In the genomic region with DNA sequence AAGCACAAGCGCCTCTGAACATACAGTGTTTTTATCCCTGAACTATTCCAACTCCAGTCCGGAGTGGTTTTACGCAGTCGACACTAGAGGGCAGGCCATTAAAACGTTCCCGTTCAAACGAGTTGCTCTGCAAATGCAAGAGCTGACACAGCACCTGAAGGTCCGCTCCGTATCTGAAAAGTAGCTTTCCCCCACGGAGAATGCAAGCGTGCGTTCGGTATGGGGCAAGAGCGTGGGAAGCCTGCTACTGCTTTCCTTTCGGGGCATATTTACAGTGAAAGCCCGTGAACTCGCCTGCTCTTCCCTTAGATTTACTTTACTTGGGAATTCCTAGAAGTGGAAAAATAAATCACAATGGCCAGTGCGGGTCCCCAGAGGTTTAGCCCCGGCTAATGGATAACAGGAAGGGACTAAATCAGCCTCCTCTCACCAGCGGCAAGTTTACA, we compare ENCODE assay signal across 1 cellular context.
TF ChIP-seq lines count a peak whose summit lies in the region.

No MANE protein-coding gene starts in this region.

TF ChIP-seq in HepG2, 621 proteins besides CTCF, POLR2A, EP300 and RAD21 (continued from another document and continues in another):
- TF ChIP-seq, protein P1, sequence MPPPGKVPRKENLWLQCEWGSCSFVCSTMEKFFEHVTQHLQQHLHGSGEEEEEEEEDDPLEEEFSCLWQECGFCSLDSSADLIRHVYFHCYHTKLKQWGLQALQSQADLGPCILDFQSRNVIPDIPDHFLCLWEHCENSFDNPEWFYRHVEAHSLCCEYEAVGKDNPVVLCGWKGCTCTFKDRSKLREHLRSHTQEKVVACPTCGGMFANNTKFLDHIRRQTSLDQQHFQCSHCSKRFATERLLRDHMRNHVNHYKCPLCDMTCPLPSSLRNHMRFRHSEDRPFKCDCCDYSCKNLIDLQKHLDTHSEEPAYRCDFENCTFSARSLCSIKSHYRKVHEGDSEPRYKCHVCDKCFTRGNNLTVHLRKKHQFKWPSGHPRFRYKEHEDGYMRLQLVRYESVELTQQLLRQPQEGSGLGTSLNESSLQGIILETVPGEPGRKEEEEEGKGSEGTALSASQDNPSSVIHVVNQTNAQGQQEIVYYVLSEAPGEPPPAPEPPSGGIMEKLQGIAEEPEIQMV (CRISPR knock-in tag; IDR thresholded peaks at IDR 0.05; ENCODE audit: low read depth), result 0 out of 2 replicates have a peak, but pooled peaks have one; percentile 78
- TF ChIP-seq ZSCAN20 (CRISPR knock-in tag; IDR thresholded peaks at IDR 0.05; ENCODE audit: borderline replicate concordance) (no peak), ZNF3 (CRISPR knock-in tag; IDR thresholded peaks at IDR 0.05) (peak; percentile 53; the same call in 1 of the 2 replicates), SAFB2 (CRISPR knock-in tag; IDR thresholded peaks at IDR 0.05; ENCODE audit: borderline replicate concordance, low read depth) (no peak), POGZ (CRISPR knock-in tag; IDR thresholded peaks at IDR 0.05) (0 out of 2 replicates have a peak, but pooled peaks have one; percentile 24), ZNF12 (CRISPR knock-in tag; IDR thresholded peaks at IDR 0.05) (no peak), SMC3 (IDR thresholded peaks at IDR 0.05; ENCODE audit: low read length) (peak; percentile 84), ZNF382 (CRISPR knock-in tag; IDR thresholded peaks at IDR 0.05; ENCODE audit: borderline replicate concordance) (no peak), ZNF501 (CRISPR knock-in tag; IDR thresholded peaks at IDR 0.05) (peak; percentile 72), CHD4 (IDR thresholded peaks at IDR 0.05; ENCODE audit: borderline replicate concordance, low read length) (no peak), ZNF549 (CRISPR knock-in tag; IDR thresholded peaks at IDR 0.05) (no peak), SIN3A (IDR thresholded peaks at IDR 0.05; ENCODE audit: borderline replicate concordance, low read depth, low read length) (no peak), PHF8 (CRISPR knock-in tag; IDR thresholded peaks at IDR 0.05) (no peak), ZNF101 (CRISPR knock-in tag; IDR thresholded peaks at IDR 0.05; ENCODE audit: borderline replicate concordance, low read depth) (no peak), SUZ12 (IDR thresholded peaks at IDR 0.05; ENCODE audit: low read depth, low read length) (no peak), MTA1 (CRISPR knock-in tag; IDR thresholded peaks at IDR 0.05; ENCODE audit: borderline replicate concordance) (no peak), ZNF747 (CRISPR knock-in tag; IDR thresholded peaks at IDR 0.05; ENCODE audit: borderline replicate concordance) (no peak), ZNF333 (CRISPR knock-in tag; IDR thresholded peaks at IDR 0.05; ENCODE audit: borderline replicate concordance) (no peak), ARNTL (CRISPR knock-in tag; IDR thresholded peaks at IDR 0.05) (no peak), RBM22 (optimal IDR thresholded peaks at IDR 0.05; ENCODE audit: low read length) (no peak), SALL1 (CRISPR knock-in tag; IDR thresholded peaks at IDR 0.05) (peak; percentile 43; the same call in 1 of the 2 replicates), CBFB (CRISPR knock-in tag; IDR thresholded peaks at IDR 0.05) (no peak), MAFK (conservative IDR thresholded peaks at IDR 0.05 in 1 of 2, IDR thresholded peaks at IDR 0.05 in 1 of 2; ENCODE audit: low read length in 2 of 2) (peak; percentile 77 to 86), ZNF207 (IDR thresholded peaks at IDR 0.05; ENCODE audit: borderline replicate concordance) (no peak), ZSCAN30 (CRISPR knock-in tag; IDR thresholded peaks at IDR 0.05) (no peak), KDM3A (CRISPR knock-in tag; IDR thresholded peaks at IDR 0.05; ENCODE audit: low read depth) (no peak), ZNF331 (CRISPR knock-in tag; IDR thresholded peaks at IDR 0.05) (peak; percentile 54; the same call in 1 of the 2 replicates), ETV6 (CRISPR knock-in tag; conservative IDR thresholded peaks at IDR 0.05) (no peak), ZNF20 (CRISPR knock-in tag; IDR thresholded peaks at IDR 0.05) (no peak), RXRB (CRISPR knock-in tag; IDR thresholded peaks at IDR 0.05; ENCODE audit: borderline replicate concordance) (peak; percentile 29; the same call in 1 of the 2 replicates), ZEB1 (IDR thresholded peaks at IDR 0.05; ENCODE audit: insufficient replicate concordance, low read depth) (no peak), CHCHD3 (CRISPR knock-in tag; IDR thresholded peaks at IDR 0.05) (no peak)
- TF ChIP-seq, protein P2, sequence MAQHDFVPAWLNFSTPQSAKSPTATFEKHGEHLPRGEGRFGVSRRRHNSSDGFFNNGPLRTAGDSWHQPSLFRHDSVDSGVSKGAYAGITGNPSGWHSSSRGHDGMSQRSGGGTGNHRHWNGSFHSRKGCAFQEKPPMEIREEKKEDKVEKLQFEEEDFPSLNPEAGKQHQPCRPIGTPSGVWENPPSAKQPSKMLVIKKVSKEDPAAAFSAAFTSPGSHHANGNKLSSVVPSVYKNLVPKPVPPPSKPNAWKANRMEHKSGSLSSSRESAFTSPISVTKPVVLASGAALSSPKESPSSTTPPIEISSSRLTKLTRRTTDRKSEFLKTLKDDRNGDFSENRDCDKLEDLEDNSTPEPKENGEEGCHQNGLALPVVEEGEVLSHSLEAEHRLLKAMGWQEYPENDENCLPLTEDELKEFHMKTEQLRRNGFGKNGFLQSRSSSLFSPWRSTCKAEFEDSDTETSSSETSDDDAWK (CRISPR knock-in tag; IDR thresholded peaks at IDR 0.05), result no peak
- TF ChIP-seq, protein P3, sequence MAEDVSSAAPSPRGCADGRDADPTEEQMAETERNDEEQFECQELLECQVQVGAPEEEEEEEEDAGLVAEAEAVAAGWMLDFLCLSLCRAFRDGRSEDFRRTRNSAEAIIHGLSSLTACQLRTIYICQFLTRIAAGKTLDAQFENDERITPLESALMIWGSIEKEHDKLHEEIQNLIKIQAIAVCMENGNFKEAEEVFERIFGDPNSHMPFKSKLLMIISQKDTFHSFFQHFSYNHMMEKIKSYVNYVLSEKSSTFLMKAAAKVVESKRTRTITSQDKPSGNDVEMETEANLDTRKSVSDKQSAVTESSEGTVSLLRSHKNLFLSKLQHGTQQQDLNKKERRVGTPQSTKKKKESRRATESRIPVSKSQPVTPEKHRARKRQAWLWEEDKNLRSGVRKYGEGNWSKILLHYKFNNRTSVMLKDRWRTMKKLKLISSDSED (CRISPR knock-in tag; IDR thresholded peaks at IDR 0.05), result no peak
- TF ChIP-seq, protein P4, sequence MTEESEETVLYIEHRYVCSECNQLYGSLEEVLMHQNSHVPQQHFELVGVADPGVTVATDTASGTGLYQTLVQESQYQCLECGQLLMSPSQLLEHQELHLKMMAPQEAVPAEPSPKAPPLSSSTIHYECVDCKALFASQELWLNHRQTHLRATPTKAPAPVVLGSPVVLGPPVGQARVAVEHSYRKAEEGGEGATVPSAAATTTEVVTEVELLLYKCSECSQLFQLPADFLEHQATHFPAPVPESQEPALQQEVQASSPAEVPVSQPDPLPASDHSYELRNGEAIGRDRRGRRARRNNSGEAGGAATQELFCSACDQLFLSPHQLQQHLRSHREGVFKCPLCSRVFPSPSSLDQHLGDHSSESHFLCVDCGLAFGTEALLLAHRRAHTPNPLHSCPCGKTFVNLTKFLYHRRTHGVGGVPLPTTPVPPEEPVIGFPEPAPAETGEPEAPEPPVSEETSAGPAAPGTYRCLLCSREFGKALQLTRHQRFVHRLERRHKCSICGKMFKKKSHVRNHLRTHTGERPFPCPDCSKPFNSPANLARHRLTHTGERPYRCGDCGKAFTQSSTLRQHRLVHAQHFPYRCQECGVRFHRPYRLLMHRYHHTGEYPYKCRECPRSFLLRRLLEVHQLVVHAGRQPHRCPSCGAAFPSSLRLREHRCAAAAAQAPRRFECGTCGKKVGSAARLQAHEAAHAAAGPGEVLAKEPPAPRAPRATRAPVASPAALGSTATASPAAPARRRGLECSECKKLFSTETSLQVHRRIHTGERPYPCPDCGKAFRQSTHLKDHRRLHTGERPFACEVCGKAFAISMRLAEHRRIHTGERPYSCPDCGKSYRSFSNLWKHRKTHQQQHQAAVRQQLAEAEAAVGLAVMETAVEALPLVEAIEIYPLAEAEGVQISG (CRISPR knock-in tag; IDR thresholded peaks at IDR 0.05), result 0 out of 2 replicates have a peak, but pooled peaks have one; percentile 46
- TF ChIP-seq, protein P5, sequence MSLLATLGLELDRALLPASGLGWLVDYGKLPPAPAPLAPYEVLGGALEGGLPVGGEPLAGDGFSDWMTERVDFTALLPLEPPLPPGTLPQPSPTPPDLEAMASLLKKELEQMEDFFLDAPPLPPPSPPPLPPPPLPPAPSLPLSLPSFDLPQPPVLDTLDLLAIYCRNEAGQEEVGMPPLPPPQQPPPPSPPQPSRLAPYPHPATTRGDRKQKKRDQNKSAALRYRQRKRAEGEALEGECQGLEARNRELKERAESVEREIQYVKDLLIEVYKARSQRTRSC (CRISPR knock-in tag; IDR thresholded peaks at IDR 0.05; ENCODE audit: low read depth), result no peak
- TF ChIP-seq, protein P6, sequence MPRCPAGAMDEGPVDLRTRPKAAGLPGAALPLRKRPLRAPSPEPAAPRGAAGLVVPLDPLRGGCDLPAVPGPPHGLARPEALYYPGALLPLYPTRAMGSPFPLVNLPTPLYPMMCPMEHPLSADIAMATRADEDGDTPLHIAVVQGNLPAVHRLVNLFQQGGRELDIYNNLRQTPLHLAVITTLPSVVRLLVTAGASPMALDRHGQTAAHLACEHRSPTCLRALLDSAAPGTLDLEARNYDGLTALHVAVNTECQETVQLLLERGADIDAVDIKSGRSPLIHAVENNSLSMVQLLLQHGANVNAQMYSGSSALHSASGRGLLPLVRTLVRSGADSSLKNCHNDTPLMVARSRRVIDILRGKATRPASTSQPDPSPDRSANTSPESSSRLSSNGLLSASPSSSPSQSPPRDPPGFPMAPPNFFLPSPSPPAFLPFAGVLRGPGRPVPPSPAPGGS (CRISPR knock-in tag; IDR thresholded peaks at IDR 0.05), result no peak
- TF ChIP-seq, protein P7, sequence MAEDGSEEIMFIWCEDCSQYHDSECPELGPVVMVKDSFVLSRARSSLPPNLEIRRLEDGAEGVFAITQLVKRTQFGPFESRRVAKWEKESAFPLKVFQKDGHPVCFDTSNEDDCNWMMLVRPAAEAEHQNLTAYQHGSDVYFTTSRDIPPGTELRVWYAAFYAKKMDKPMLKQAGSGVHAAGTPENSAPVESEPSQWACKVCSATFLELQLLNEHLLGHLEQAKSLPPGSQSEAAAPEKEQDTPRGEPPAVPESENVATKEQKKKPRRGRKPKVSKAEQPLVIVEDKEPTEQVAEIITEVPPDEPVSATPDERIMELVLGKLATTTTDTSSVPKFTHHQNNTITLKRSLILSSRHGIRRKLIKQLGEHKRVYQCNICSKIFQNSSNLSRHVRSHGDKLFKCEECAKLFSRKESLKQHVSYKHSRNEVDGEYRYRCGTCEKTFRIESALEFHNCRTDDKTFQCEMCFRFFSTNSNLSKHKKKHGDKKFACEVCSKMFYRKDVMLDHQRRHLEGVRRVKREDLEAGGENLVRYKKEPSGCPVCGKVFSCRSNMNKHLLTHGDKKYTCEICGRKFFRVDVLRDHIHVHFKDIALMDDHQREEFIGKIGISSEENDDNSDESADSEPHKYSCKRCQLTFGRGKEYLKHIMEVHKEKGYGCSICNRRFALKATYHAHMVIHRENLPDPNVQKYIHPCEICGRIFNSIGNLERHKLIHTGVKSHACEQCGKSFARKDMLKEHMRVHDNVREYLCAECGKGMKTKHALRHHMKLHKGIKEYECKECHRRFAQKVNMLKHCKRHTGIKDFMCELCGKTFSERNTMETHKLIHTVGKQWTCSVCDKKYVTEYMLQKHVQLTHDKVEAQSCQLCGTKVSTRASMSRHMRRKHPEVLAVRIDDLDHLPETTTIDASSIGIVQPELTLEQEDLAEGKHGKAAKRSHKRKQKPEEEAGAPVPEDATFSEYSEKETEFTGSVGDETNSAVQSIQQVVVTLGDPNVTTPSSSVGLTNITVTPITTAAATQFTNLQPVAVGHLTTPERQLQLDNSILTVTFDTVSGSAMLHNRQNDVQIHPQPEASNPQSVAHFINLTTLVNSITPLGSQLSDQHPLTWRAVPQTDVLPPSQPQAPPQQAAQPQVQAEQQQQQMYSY (CRISPR knock-in tag; IDR thresholded peaks at IDR 0.05), result no peak
- TF ChIP-seq, protein P8, sequence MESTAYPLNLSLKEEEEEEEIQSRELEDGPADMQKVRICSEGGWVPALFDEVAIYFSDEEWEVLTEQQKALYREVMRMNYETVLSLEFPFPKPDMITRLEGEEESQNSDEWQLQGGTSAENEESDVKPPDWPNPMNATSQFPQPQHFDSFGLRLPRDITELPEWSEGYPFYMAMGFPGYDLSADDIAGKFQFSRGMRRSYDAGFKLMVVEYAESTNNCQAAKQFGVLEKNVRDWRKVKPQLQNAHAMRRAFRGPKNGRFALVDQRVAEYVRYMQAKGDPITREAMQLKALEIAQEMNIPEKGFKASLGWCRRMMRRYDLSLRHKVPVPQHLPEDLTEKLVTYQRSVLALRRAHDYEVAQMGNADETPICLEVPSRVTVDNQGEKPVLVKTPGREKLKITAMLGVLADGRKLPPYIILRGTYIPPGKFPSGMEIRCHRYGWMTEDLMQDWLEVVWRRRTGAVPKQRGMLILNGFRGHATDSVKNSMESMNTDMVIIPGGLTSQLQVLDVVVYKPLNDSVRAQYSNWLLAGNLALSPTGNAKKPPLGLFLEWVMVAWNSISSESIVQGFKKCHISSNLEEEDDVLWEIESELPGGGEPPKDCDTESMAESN (CRISPR knock-in tag; conservative IDR thresholded peaks at IDR 0.05), result 0 out of 2 replicates have a peak, but pooled peaks have one; percentile 45
- TF ChIP-seq, protein P9, sequence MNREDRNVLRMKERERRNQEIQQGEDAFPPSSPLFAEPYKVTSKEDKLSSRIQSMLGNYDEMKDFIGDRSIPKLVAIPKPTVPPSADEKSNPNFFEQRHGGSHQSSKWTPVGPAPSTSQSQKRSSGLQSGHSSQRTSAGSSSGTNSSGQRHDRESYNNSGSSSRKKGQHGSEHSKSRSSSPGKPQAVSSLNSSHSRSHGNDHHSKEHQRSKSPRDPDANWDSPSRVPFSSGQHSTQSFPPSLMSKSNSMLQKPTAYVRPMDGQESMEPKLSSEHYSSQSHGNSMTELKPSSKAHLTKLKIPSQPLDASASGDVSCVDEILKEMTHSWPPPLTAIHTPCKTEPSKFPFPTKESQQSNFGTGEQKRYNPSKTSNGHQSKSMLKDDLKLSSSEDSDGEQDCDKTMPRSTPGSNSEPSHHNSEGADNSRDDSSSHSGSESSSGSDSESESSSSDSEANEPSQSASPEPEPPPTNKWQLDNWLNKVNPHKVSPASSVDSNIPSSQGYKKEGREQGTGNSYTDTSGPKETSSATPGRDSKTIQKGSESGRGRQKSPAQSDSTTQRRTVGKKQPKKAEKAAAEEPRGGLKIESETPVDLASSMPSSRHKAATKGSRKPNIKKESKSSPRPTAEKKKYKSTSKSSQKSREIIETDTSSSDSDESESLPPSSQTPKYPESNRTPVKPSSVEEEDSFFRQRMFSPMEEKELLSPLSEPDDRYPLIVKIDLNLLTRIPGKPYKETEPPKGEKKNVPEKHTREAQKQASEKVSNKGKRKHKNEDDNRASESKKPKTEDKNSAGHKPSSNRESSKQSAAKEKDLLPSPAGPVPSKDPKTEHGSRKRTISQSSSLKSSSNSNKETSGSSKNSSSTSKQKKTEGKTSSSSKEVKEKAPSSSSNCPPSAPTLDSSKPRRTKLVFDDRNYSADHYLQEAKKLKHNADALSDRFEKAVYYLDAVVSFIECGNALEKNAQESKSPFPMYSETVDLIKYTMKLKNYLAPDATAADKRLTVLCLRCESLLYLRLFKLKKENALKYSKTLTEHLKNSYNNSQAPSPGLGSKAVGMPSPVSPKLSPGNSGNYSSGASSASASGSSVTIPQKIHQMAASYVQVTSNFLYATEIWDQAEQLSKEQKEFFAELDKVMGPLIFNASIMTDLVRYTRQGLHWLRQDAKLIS (CRISPR knock-in tag; IDR thresholded peaks at IDR 0.05), result no peak
